ENCODE assay signal across 1 cellular context in the genomic region with DNA sequence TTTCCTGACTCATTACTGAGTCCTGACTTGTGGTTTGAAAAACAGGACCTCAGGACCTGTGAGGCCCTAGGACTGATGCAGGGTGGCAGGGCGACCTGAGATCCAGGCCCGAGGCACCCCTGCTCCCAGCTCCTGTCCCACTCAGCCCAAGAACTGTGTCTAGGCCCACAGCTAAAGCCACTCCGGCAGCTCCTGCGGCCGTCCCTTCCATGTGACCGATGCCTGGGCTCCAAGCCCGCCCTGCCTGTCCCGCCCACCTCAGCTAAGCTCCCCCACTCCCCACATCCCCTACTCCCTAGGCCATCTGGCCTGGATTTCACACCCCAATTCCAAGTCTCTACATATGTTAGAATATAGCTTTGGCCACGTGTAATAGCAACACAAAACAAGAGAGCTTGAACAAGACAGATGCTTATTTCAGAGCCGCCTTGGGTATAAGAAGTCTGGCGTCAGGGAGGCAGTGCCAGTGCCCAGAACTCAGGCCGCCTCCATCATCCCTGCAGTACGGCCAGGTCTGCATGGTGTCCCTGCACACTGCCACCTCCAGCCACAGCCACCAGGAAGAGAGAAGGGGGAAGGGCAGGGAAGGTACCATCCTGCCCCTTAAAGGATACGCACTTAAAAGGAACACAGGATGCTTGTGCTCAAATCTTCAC.
TF ChIP-seq lines count a peak whose summit lies in the region.

No MANE protein-coding gene starts in this region.

TF ChIP-seq in IMR-90, 13 proteins besides CTCF, POLR2A, EP300 and RAD21:
- TF ChIP-seq, protein P1, sequence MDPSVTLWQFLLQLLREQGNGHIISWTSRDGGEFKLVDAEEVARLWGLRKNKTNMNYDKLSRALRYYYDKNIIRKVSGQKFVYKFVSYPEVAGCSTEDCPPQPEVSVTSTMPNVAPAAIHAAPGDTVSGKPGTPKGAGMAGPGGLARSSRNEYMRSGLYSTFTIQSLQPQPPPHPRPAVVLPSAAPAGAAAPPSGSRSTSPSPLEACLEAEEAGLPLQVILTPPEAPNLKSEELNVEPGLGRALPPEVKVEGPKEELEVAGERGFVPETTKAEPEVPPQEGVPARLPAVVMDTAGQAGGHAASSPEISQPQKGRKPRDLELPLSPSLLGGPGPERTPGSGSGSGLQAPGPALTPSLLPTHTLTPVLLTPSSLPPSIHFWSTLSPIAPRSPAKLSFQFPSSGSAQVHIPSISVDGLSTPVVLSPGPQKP (IDR thresholded peaks at IDR 0.05; ENCODE audit: borderline replicate concordance, low read depth, low read length): no peak
TF ChIP-seq in IMR-90: peak in this region for 0.
